In genomic region chr2:233353769-233354499, GRCh38 we compare ENCODE assay signal across 8 cellular contexts. TPM values are rescaled to one million over a fixed set of nuclear protein-coding genes. Genes with fewer than 3 reads are reported as not detected.
DNase-seq lines count a peak whose midpoint lies in the region; ATAC-seq and TF ChIP-seq lines count a peak whose summit lies in the region.

TSS of gene DGKD (plus strand) at chr2:233354494. CDS start at chr2:233354519, 25 bp downstream.

- CTCF ChIA-PET in T-cell (lab: Charles Lee) = interaction anchor here (0.6 to 1.6 kb wide), 8 partner anchors 9 to 90 kb away, joined by 3 to 6 read pairs (median 4); no protein-coding TSS in a partner anchor

- H3K4me1 ChIP-seq in right atrium auricular region = peaks cover 0 to 22% of the 10 kb centered on the region in 2 donors

- POLR2A ChIA-PET in T-cell (lab: Charles Lee) = no interaction called here

- WGBS in adipose tissue, 3 donors = 3 to 4% (median 3%) methylated on average over 40 to 56 of the region's 56 CpGs

- peaks cover 13% of the 10 kb centered on the region for H3K36me3 Mint-ChIP-seq in T-cell

- peak within 1 kb of the TSS; percentile 95 to 96 for H3K27ac Mint-ChIP-seq in T-cell

- peaks cover 71 to 79% (median 79%) of the 10 kb centered on the region in 3 donors for H3K4me1 Mint-ChIP-seq in T-cell

- no peaks in the 10 kb centered on the region for H3K36me3 ChIP-seq in right atrium auricular region

- H3K27ac ChIP-seq in adipose tissue (ENCODE audit: low read depth, low read length) (no peak within 1 kb of the TSS), right atrium auricular region (peak within 1 kb of the TSS in 1 of 2 donors; percentile 63)

- no peaks in the 10 kb centered on the region for H3K9me3 Mint-ChIP-seq in T-cell

- H3K27me3 Mint-ChIP-seq in T-cell = no peaks in the 10 kb centered on the region

- ATAC-seq in GM21447 (IDR thresholded peaks at IDR 0.05; ENCODE audit: unreplicated experiment) (peak; percentile 30), T-cell (replicated peaks in 1 of 4) (peak; percentile 80 to 94 (median 86))

- H3K4me3 Mint-ChIP-seq in T-cell = peak within 1 kb of the TSS; percentile 88 to 92 (median 90)

- H3K9me3 ChIP-seq in right atrium auricular region = no peaks in the 10 kb centered on the region

- DNase-seq in DMS53 treated with DMSO at 0.1 percent for 48 hours (lab: John Stamatoyannopoulos, UW; ENCODE audit: unreplicated experiment) (peak; percentile 15), T-cell (peak; percentile 38 to 78 (median 67)), right atrium auricular region (ENCODE audit: low spot score) (peak; percentile 62), retinal pigment epithelial cell (ENCODE audit: low read depth) (no peak), NCI-H187 (lab: John Stamatoyannopoulos, UW) (no peak)
- DNase-seq in Jurkat, Clone E6-1 (ENCODE audit: low read depth, low spot score) = no peak

- H3K4me3 ChIP-seq in Jurkat, Clone E6-1 (ENCODE audit: low read length) = peak within 1 kb of the TSS; percentile 71
- H3K4me3 ChIP-seq in right atrium auricular region = peak within 1 kb of the TSS; percentile 67 to 75
- H3K4me3 ChIP-seq in retinal pigment epithelial cell (ENCODE audit: low read length) = peak within 1 kb of the TSS; percentile 75

- TF ChIP-seq CTCF in right atrium auricular region (IDR thresholded peaks at IDR 0.05) = peak; percentile 69 to 76
- peak; percentile 7 for TF ChIP-seq CTCF in retinal pigment epithelial cell (conservative IDR thresholded peaks at IDR 0.05; ENCODE audit: low read depth, low read length)

- no peaks in the 10 kb centered on the region for H3K27me3 ChIP-seq in right atrium auricular region

RNA-seq across cellular contexts. Expression of gene DGKD, which starts in this region (rescaled TPM):
- polyA plus RNA-seq in Jurkat, Clone E6-1 (2012; ENCODE audit: insufficient read depth, insufficient read length) = 32.8 TPM
- total RNA-seq in T-cell (100 to 1,000 TPM; 143 to 254 (median 163) TPM), right atrium auricular region (10 to 100 TPM; 18.4 to 40.1 TPM)
- 10 to 100 TPM in 2 of 3 donors, 1 to 10 TPM in 1; 4.4 to 34.4 (median 15.7) TPM for polyA plus RNA-seq in adipose tissue

Comparison
In these comparisons a context has a peak if more than half of its experiments do, and no peak if none do; other contexts are left out.
1. DNase-seq: peak in DMS53 treated with DMSO at 0.1 percent for 48 hours (single experiment), T-cell (34 of 34) and right atrium auricular region (single experiment); none in Jurkat, Clone E6-1 (single experiment), retinal pigment epithelial cell (single experiment) and NCI-H187 (0 of 2).
2. Peak in every context shown above with its lines, with median percentiles within 50 percentile points of each other: H3K4me3 ChIP-seq.